In the genomic region with DNA sequence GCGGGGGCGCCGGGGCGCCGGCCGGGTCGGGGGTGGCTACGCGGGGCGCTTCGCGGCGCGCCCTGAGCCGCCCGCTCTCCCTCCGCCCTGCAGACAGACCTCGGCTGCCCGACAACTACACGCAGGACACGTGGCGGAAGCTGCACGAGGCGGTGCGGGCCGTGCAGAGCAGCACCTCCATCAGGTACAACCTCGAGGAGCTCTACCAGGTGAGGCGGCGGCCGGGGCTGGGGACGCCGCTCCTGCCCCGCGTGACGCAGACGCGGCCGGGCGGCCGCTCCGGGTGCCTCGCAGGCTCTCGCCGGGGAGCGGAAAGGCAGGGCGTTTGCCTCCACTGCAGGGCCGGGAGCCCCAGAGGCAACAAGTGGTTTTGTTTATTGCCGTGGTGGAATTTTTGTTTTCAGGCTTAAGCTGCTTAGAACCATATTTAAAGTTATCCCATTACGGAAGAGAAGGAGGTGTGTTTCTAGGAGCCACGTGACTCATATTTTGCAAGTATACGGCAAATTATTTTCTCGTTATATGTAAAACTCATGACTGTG, we compare ENCODE assay signal across 8 cellular contexts. TPM values are rescaled to one million over a fixed set of nuclear protein-coding genes. Genes with fewer than 3 reads are reported as not detected.
A peak's percentile ranks its signal among the peaks of the same experiment; 100 is the strongest.
DNase-seq lines count a peak whose midpoint lies in the region; ATAC-seq and TF ChIP-seq lines count a peak whose summit lies in the region.

No MANE protein-coding gene starts in this region.

- H3K9ac ChIP-seq in SK-N-MC (ENCODE audit: insufficient read length), result peak overlapping the region; percentile 68

- H3K36me3 ChIP-seq in SK-N-MC (ENCODE audit: insufficient read depth, low read length), result peaks cover 37% of the 10 kb centered on the region
- peaks cover 0 to 28% (median 14%) of the 10 kb centered on the region in 9 donors for H3K36me3 ChIP-seq in heart left ventricle
- no peaks in the 10 kb centered on the region for H3K36me3 ChIP-seq in prostate gland
- H3K36me3 ChIP-seq in aorta (ENCODE audit: control insufficient read depth in 1 of 2, insufficient read depth in 2 of 2, low read length in 1 of 2), result no peaks in the 10 kb centered on the region

- peak overlapping the region; percentile 91 for H3K27ac Mint-ChIP-seq in activated naive CD4-positive, alpha-beta T cell treated with anti-CD3 and anti-CD28 coated beads, Interleukin-2, amount 50 U/mL, for 24 hours

- TF ChIP-seq CTCF in heart left ventricle (IDR thresholded peaks at IDR 0.05) (peak in 2 of 12 donors; percentile 8 to 9), prostate gland (IDR thresholded peaks at IDR 0.05) (peak in 1 of 4 experiments; percentile 17)

- H3K4me1 Mint-ChIP-seq in activated naive CD4-positive, alpha-beta T cell treated with anti-CD3 and anti-CD28 coated beads, Interleukin-2, amount 50 U/mL, for 24 hours, result peaks cover 48% of the 10 kb centered on the region

- no peaks in the 10 kb centered on the region for H3K27me3 Mint-ChIP-seq in activated naive CD4-positive, alpha-beta T cell treated with anti-CD3 and anti-CD28 coated beads, Interleukin-2, amount 50 U/mL, for 24 hours

- H3K4me3 Mint-ChIP-seq in activated naive CD4-positive, alpha-beta T cell treated with anti-CD3 and anti-CD28 coated beads, Interleukin-2, amount 50 U/mL, for 24 hours, result peak overlapping the region; percentile 89

- no peaks in the 10 kb centered on the region for H3K9me3 Mint-ChIP-seq in activated naive CD4-positive, alpha-beta T cell treated with anti-CD3 and anti-CD28 coated beads, Interleukin-2, amount 50 U/mL, for 24 hours

- H3K36me3 Mint-ChIP-seq in activated naive CD4-positive, alpha-beta T cell treated with anti-CD3 and anti-CD28 coated beads, Interleukin-2, amount 50 U/mL, for 24 hours, result peaks cover 21% of the 10 kb centered on the region

- H3K27me3 ChIP-seq in heart left ventricle (no peaks in the 10 kb centered on the region), prostate gland (replicated peaks; ENCODE audit: insufficient read depth) (no peaks in the 10 kb centered on the region), aorta (ENCODE audit: control insufficient read depth in 1 of 2, insufficient read depth in 2 of 2, low read length in 1 of 2) (no peaks in the 10 kb centered on the region)

- intact Hi-C loops in heart left ventricle (cut with DNase I), result loop anchor here in 3 of 10 donors (5.0 to 10.0 kb wide), 3 partner anchors 53 to 58 kb away; partner anchors contain the start of gene PROZ (in 2 of the 3)
- intact Hi-C loops in prostate gland (cut with DNase I), result loop anchor here (5.0 to 10.0 kb wide), 3 partner anchors 53 to 265 kb away; partner anchors contain the start of genes LAMP1 and PROZ
- intact Hi-C loops in aorta (cut with DNase I), result loop anchor here in 1 of 2 donors (5.0 kb wide), 2 partner anchors 53 to 173 kb away; partner anchors contain the start of gene PROZ

- H3K9me3 ChIP-seq in SK-N-MC (ENCODE audit: low read depth, low read length) (no peaks in the 10 kb centered on the region), heart left ventricle (no peaks in the 10 kb centered on the region), prostate gland (no peaks in the 10 kb centered on the region), aorta (ENCODE audit: control insufficient read depth, low read length) (no peaks in the 10 kb centered on the region)

- TF ChIP-seq POLR2A in heart left ventricle (IDR thresholded peaks at IDR 0.05), result peak in 1 of 2 donors; percentile 26
- peak; percentile 6 for TF ChIP-seq POLR2A in prostate gland (IDR thresholded peaks at IDR 0.05)

- H3K4me3 ChIP-seq in SK-N-MC (peak overlapping the region; percentile 87), heart left ventricle (peak overlapping the region; percentile 72 to 99 (median 90)), prostate gland (peak overlapping the region; percentile 94 to 96), aorta (ENCODE audit: low read length in 2 of 2) (peak overlapping the region; percentile 64 to 68)

- peak; percentile 6 for DNase-seq in DMS114 treated with DMSO at 0.1 percent for 48 hours (lab: John Stamatoyannopoulos, UW; ENCODE audit: unreplicated experiment)
- peak in 50 of 76 experiments; percentile 5 to 58 (median 31) for DNase-seq in HUDEP-2 (lab: John Stamatoyannopoulos, UW; ENCODE audit: unreplicated experiment in 76 of 76)
- DNase-seq in SK-N-MC (ENCODE audit: low read depth, low spot score), result peak; percentile 55
- peak; percentile 39 to 75 (median 63) for DNase-seq in heart left ventricle
- DNase-seq in prostate gland (ENCODE audit: low spot score), result peak; percentile 39
- peak; percentile 70 to 85 for DNase-seq in aorta

- WGBS in heart left ventricle, 4 donors, result 0 to 1% (median 0%) methylated on average over 16 to 52 of the region's 52 CpGs
- WGBS in prostate gland, result under 1% methylated on average over 35 of the region's 52 CpGs
- WGBS in aorta, 2 donors, result 0% methylated on average over 33 to 52 of the region's 52 CpGs

- H3K27ac ChIP-seq in SK-N-MC (peak overlapping the region; percentile 79), heart left ventricle (peak overlapping the region; percentile 98 to 100 (median 99)), prostate gland (peak overlapping the region; percentile 99), aorta (ENCODE audit: low read depth in 1 of 2, low read length in 2 of 2) (peak overlapping the region; percentile 49 to 98)

- ATAC-seq in GM21381 (IDR thresholded peaks at IDR 0.05; ENCODE audit: unreplicated experiment), result peak; percentile 33
- peak in 2 of 4 donors; percentile 7 to 14 for ATAC-seq in heart left ventricle
- no peak for ATAC-seq in aorta (ENCODE audit: low FRiP score)

- peaks cover 0 to 79% (median 65%) of the 10 kb centered on the region in 12 donors for H3K4me1 ChIP-seq in heart left ventricle
- H3K4me1 ChIP-seq in prostate gland (replicated peaks), result peaks cover 13% of the 10 kb centered on the region
- no peaks in the 10 kb centered on the region for H3K4me1 ChIP-seq in aorta (ENCODE audit: control insufficient read depth in 1 of 2, insufficient read depth in 2 of 2, low read length in 2 of 2)

RNA-seq across cellular contexts. Expression of gene CUL4A, which starts 0.5 kb away (rescaled TPM):
- total RNA-seq in heart left ventricle (100 to 1,000 TPM in 7 of 9 donors, 10 to 100 TPM in 2; 86.7 to 121 (median 114) TPM), prostate gland (100 to 1,000 TPM; 103 to 185 TPM), aorta (10 to 100 TPM; 56.1 to 69.8 TPM)
- polyA plus RNA-seq in heart left ventricle (10 to 100 TPM; 29.7 to 82.1 TPM), aorta (10 to 100 TPM; 19.7 to 40.8 TPM)

RNA-seq across cellular contexts. Expression of gene PCID2, which starts 1.5 kb away (rescaled TPM):
- total RNA-seq in heart left ventricle (10 to 100 TPM; 40.1 to 60.2 (median 45.2) TPM), prostate gland (10 to 100 TPM; 47.7 to 48.6 TPM), aorta (10 to 100 TPM; 33.3 to 51.1 TPM)
- polyA plus RNA-seq in heart left ventricle (10 to 100 TPM; 30.0 to 57.7 TPM), aorta (10 to 100 TPM; 36.7 to 45.6 TPM)

RNA-seq across cellular contexts. Expression of gene PROZ, which starts 51.5 kb away (rescaled TPM):
- total RNA-seq in heart left ventricle (not detected), prostate gland (not detected), aorta (not detected)
- polyA plus RNA-seq in heart left ventricle (not detected), aorta (not detected)

Comparison
In these comparisons a context has a peak if more than half of its experiments do, and no peak if none do; other contexts are left out.
1. DNase-seq: peak in every context shown above with its lines; median percentile 78 in aorta; 63 in heart left ventricle; 55 in SK-N-MC; 39 in prostate gland; 31 in HUDEP-2; 6 in DMS114 treated with DMSO at 0.1 percent for 48 hours.